1 cellular context compared by ENCODE assay signal in genomic region chr2:148020358-148021058, GRCh38.
TF ChIP-seq lines count a peak whose summit lies in the region.

Gene ORC4 (minus strand): TSS chr2:148020737. CDS start chr2:147975958, 44,779 bp downstream.

TF ChIP-seq in GM23338, 12 proteins besides CTCF, POLR2A, EP300 and RAD21 (continued from another document):
- no peak for TF ChIP-seq ZNF114 (CRISPR knock-in tag; IDR thresholded peaks at IDR 0.05)
- no peak for TF ChIP-seq JUNB (IDR thresholded peaks at IDR 0.05; ENCODE audit: unreplicated experiment)
